1 cellular context compared by ENCODE assay signal in the genomic region with DNA sequence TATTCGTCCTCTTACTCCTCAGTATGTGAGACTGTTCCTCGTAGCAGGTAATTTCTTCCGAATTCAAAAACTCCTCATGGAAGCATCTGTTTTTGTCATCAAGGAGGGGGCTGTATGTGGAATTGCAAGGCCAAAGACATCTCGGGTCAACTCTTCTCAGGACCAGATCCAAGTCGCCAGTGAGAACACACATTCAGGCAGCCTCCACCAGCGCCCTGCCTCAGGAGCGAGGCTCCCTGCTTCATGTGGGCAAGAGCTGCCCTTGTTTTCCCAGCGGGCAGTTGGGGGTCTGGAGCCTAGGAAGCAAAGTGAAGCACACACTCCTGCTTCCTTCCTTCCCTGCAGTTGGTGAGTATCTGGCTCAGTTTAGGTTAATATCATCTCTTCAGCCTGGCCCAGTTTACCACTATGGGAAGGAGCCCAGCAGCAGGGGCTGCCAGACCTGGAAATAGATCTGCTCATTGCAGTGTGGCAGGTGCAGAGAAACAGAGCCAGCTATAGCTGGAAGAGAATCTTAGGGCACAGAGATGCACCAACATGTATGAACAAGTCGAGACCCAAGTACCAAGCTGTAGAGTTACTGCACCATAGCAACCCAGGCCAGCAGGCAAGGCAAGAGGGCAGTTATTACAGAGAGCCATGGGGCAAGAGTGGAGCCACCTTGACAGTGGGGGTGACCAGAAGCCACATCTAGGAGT.
TF ChIP-seq lines count a peak whose summit lies in the region.

No MANE protein-coding gene starts in this region.

TF ChIP-seq in H1, 55 proteins besides CTCF, POLR2A, EP300 and RAD21:
- TF ChIP-seq TBP (IDR thresholded peaks at IDR 0.05; ENCODE audit: low read depth, low read length) (no peak), BRCA1 (IDR thresholded peaks at IDR 0.05; ENCODE audit: low read depth, low read length) (no peak), JUN (IDR thresholded peaks at IDR 0.05; ENCODE audit: low read depth, low read length) (no peak)
- TF ChIP-seq, protein P1, sequence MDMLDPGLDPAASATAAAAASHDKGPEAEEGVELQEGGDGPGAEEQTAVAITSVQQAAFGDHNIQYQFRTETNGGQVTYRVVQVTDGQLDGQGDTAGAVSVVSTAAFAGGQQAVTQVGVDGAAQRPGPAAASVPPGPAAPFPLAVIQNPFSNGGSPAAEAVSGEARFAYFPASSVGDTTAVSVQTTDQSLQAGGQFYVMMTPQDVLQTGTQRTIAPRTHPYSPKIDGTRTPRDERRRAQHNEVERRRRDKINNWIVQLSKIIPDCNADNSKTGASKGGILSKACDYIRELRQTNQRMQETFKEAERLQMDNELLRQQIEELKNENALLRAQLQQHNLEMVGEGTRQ (IDR thresholded peaks at IDR 0.05; ENCODE audit: low read length): no peak
TF ChIP-seq in H1: peak in this region for 0.
